9 cellular contexts compared by ENCODE assay signal in genomic region chr22:31001124-31001770, GRCh38.
"Had no signal": no experiment of that assay in that cellular context is flagged by ENCODE, and none has a peak within 500 bp of the region (broad histone marks: within the 10 kb centered on the region; RNA-seq: fewer than 3 reads in every experiment).

No MANE protein-coding gene starts in this region.

- ATAC-seq: HCT116, K562 had no signal

- H3K4me3 ChIP-seq: GM23248, HAP-1, K562 had no signal

- H3K27ac ChIP-seq: GM23248, HL-60 had no signal

- H3K9me3 ChIP-seq: HAP-1 had no signal

- H3K9ac ChIP-seq: GM23248 had no signal

- H3K4me1 ChIP-seq: HAP-1 had no signal

- DNase-seq: GM23248, GOT3, H7, HFFc6, IMR-90 had no signal

- H2AFZ ChIP-seq: GM23248 had no signal

- H3K36me3 ChIP-seq: HAP-1 had no signal
